19 cellular contexts compared by ENCODE assay signal in genomic region chr2:51638811-51639210, GRCh38.
DNase-seq lines count a peak whose midpoint lies in the region; ATAC-seq, FAIRE-seq and TF ChIP-seq lines count a peak whose summit lies in the region.
"Had no signal": no experiment of that assay in that cellular context is flagged by ENCODE, and none has a peak within 500 bp of the region (broad histone marks: within the 10 kb centered on the region; RNA-seq: fewer than 3 reads in every experiment).

No MANE protein-coding gene starts in this region.

- ATAC-seq in IMR-90 (ENCODE audit: low read depth), result no peak
- ATAC-seq in HG02870 (IDR thresholded peaks at IDR 0.05; ENCODE audit: unreplicated experiment), result no peak
- ATAC-seq: GM12878 had no signal

- H3K18ac ChIP-seq in IMR-90 (ENCODE audit: low read depth, low read length) (no peak overlapping the region), H1 (ENCODE audit: extremely low read depth, low read length) (no peak overlapping the region)

- TF ChIP-seq EP300 in H1 (IDR thresholded peaks at IDR 0.05; ENCODE audit: borderline replicate concordance in 1 of 2, low read depth in 2 of 2, low read length in 2 of 2), result no peak

- no peak overlapping the region for H2AK9ac ChIP-seq in IMR-90 (replicated peaks; ENCODE audit: low read depth, low read length, poor library complexity)

- H3K23ac ChIP-seq in IMR-90 (ENCODE audit: low read depth, low read length) (no peak overlapping the region), H1 (ENCODE audit: insufficient read length) (no peak overlapping the region)

- DNase-seq in NCI-H2081 (lab: John Stamatoyannopoulos, UW), result peak; percentile 30 to 41
- DNase-seq in NCI-H2081 treated with DMSO at 0.1 percent for 48 hours (lab: John Stamatoyannopoulos, UW), result no peak
- peak; percentile 19 for DNase-seq in IMR-90
- DNase-seq in H1 (ENCODE audit: low read depth in 1 of 2, low spot score in 2 of 2), result no peak
- DNase-seq in activated effector memory CD4-positive, alpha-beta T cell treated with anti-CD3 and anti-CD28 coated beads, Interleukin-2, amount 50 U/mL, for 16 hours, result no peak
- no peak for DNase-seq in GM12892 (ENCODE audit: insufficient read length)
- DNase-seq: 8988T; CD4-positive, CD25-positive, alpha-beta regulatory T cell; DMS153; KBM-7; NCI-H187 treated with DMSO at 0.1 percent for 48 hours; NCI-H526; Peyer's patch had no signal

- H3K27ac ChIP-seq in IMR-90 (ENCODE audit: insufficient read depth, low read length) (no peak overlapping the region), H1 (ENCODE audit: low read depth, low read length) (no peak overlapping the region)
- H3K27ac ChIP-seq: Peyer's patch, SJSA1 had no signal

- CTCF ChIA-PET in IMR-90 (lab: Yijun Ruan, JAX), result no interaction called here
- CTCF ChIA-PET in H1 (lab: Charles Lee; ENCODE audit: partially characterized antibody), result interaction anchor here (1.0 kb wide), 1 partner anchor 156 kb away, joined by 3 read pairs; no protein-coding TSS in a partner anchor

- no peak overlapping the region for H2BK12ac ChIP-seq in H1 (ENCODE audit: low read depth, low read length)

- no TSS peak for BruUV-seq in IMR-90 (replicated peaks; lab: Mats Ljungman, UMichigan)

- H3K27ac Mint-ChIP-seq in nephron, result peak overlapping the region in 2 of 3 experiments; percentile 4 to 15
- H3K27ac Mint-ChIP-seq: B cell; CD4-positive, CD25-positive, alpha-beta regulatory T cell had no signal

- H3K23me2 ChIP-seq in H1 (ENCODE audit: low read depth, low read length), result no peaks in the 10 kb centered on the region

- TF ChIP-seq CTCF in IMR-90 (conservative IDR thresholded peaks at IDR 0.05; ENCODE audit: low read depth, low read length), result no peak
- no peak for TF ChIP-seq CTCF in H1 (IDR thresholded peaks at IDR 0.05; ENCODE audit: control extremely low read depth in 1 of 3, insufficient read depth in 1 of 3, low read depth in 1 of 3, low read length in 3 of 3)
- no peak for TF ChIP-seq CTCF in nephron (IDR thresholded peaks at IDR 0.05; ENCODE audit: unreplicated experiment in 3 of 3)

- H3K27me3 Mint-ChIP-seq in nephron (ENCODE audit: low read depth), result no peaks in the 10 kb centered on the region
- H3K27me3 Mint-ChIP-seq: B cell had no signal

- TF ChIP-seq POLR2A in IMR-90 (IDR thresholded peaks at IDR 0.05; ENCODE audit: low read depth, low read length) (no peak), H1 (IDR thresholded peaks at IDR 0.05; ENCODE audit: control extremely low read depth in 1 of 2, low read depth in 2 of 2, low read length in 2 of 2) (no peak), GM12892 (IDR thresholded peaks at IDR 0.05; ENCODE audit: low read depth, low read length) (no peak)

- no peak overlapping the region for H2BK5ac ChIP-seq in IMR-90 (ENCODE audit: low read depth, low read length, poor library complexity, severe bottlenecking)
- no peak overlapping the region for H2BK5ac ChIP-seq in H1 (ENCODE audit: low read depth, low read length)

- H3K4ac ChIP-seq in IMR-90 (ENCODE audit: low read depth, low read length), result no peak overlapping the region
- H3K4ac ChIP-seq in H1 (replicated peaks; ENCODE audit: insufficient read length, low read depth, low read length), result no peak overlapping the region

- no peaks in the 10 kb centered on the region for H3K79me2 ChIP-seq in H1 (ENCODE audit: control insufficient read depth in 1 of 2, insufficient read depth in 2 of 2, low read length in 2 of 2)

- no CpG with 5 or more reads among the region's 4 CpGs for WGBS in IMR-90 (ENCODE audit: extremely low coverage in 2 of 2, insufficient read length in 1 of 2), 2 experiments
- 97% methylated on average over 4 of the region's 4 CpGs; no CpG with 5 or more reads in 1 of the 2 experiments for WGBS in H1 (ENCODE audit: extremely low coverage in 1 of 2, insufficient coverage in 1 of 2, insufficient read length in 1 of 2, insufficient replicate concordance in 2 of 2, low coverage in 1 of 2, low lambda C conversion rate in 2 of 2, missing lambda C conversion rate in 1 of 2), 2 experiments

- H3K4me3 ChIP-seq in IMR-90 (ENCODE audit: insufficient read depth, low read depth, low read length) (no peak overlapping the region), H1 (ENCODE audit: extremely low read depth in 1 of 4, insufficient read depth in 2 of 4, low read depth in 3 of 4, low read length in 4 of 4) (no peak overlapping the region)
- H3K4me3 ChIP-seq: GM12878, Peyer's patch, SJSA1 had no signal

- FAIRE-seq in H1 (lab: Jason Lieb, UNC) (no peak), GM12892 (lab: Jason Lieb, UNC) (no peak)
- FAIRE-seq: GM12878, GM19239 had no signal

- H2AK5ac ChIP-seq in IMR-90 (ENCODE audit: low read depth, low read length), result no peak overlapping the region
- H2AK5ac ChIP-seq in H1 (ENCODE audit: low read depth, low read length), result no peak overlapping the region

- H2BK15ac ChIP-seq in IMR-90 (ENCODE audit: low read depth, low read length) (no peak overlapping the region), H1 (ENCODE audit: low read length) (no peak overlapping the region)

- no peak for TF ChIP-seq RAD21 in IMR-90 (IDR thresholded peaks at IDR 0.05; ENCODE audit: low read length)
- no peak for TF ChIP-seq RAD21 in H1 (IDR thresholded peaks at IDR 0.05 in 1 of 2, conservative IDR thresholded peaks at IDR 0.05 in 1 of 2; ENCODE audit: low read depth in 2 of 2, low read length in 2 of 2)

- no peaks in the 10 kb centered on the region for H3K79me1 ChIP-seq in IMR-90 (ENCODE audit: low read depth in 1 of 2, low read length in 2 of 2)
- no peaks in the 10 kb centered on the region for H3K79me1 ChIP-seq in H1 (ENCODE audit: low read depth, low read length)

- peaks cover 13% of the 10 kb centered on the region for H3K9me3 Mint-ChIP-seq in nephron

- intact Hi-C loops in IMR-90 (cut with micrococcal nuclease), result no loop called here

- H2BK20ac ChIP-seq in IMR-90 (ENCODE audit: low read depth, low read length), result no peak overlapping the region
- no peak overlapping the region for H2BK20ac ChIP-seq in H1 (ENCODE audit: low read length)

- H4K20me1 ChIP-seq in IMR-90 (ENCODE audit: insufficient read depth, low read length) (no peaks in the 10 kb centered on the region), H1 (replicated peaks in 1 of 2; ENCODE audit: control insufficient read depth in 1 of 2, insufficient read depth in 2 of 2, low read length in 2 of 2) (no peaks in the 10 kb centered on the region)

- H3K9me3 ChIP-seq in IMR-90 (ENCODE audit: control insufficient read depth, insufficient read depth, low read length), result no peaks in the 10 kb centered on the region
- H3K9me3 ChIP-seq in H1 (ENCODE audit: insufficient read depth in 2 of 2, low read depth in 1 of 2, low read length in 1 of 2), result peaks cover 0 to 4% of the 10 kb centered on the region in 2 experiments; a peak in 1 of 4 replicates

- POLR2A ChIA-PET in IMR-90 (lab: Charles Lee; ENCODE audit: unreplicated experiment) (no interaction called here), H1 (lab: Charles Lee; ENCODE audit: partially characterized antibody) (no interaction called here)

- H3K4me3 Mint-ChIP-seq in nephron, result no peak overlapping the region
- H3K4me3 Mint-ChIP-seq: B cell; CD4-positive, CD25-positive, alpha-beta regulatory T cell had no signal

- H3K27me3 ChIP-seq in IMR-90 (ENCODE audit: control insufficient read depth, insufficient read depth, low read length) (no peaks in the 10 kb centered on the region), H1 (replicated peaks in 1 of 4; ENCODE audit: control insufficient read depth in 3 of 4, extremely low read depth in 1 of 4, insufficient read depth in 3 of 4, low read length in 3 of 4) (no peaks in the 10 kb centered on the region)
- H3K27me3 ChIP-seq: Peyer's patch, SJSA1 had no signal

- dilution Hi-C loops in IMR-90 (cut with HindIII; ENCODE audit: low sequenced_read_pairs, unreplicated experiment), result no loop called here

- H3K4me1 Mint-ChIP-seq in nephron, result peaks cover 15% of the 10 kb centered on the region
- H3K4me1 Mint-ChIP-seq: B cell; CD4-positive, CD25-positive, alpha-beta regulatory T cell had no signal

- H4K5ac ChIP-seq in IMR-90 (ENCODE audit: low read depth, low read length) (no peak overlapping the region), H1 (ENCODE audit: insufficient read length, low read depth, low read length) (no peak overlapping the region)

- H3K36me3 Mint-ChIP-seq in nephron (ENCODE audit: low read depth), result no peaks in the 10 kb centered on the region
- H3K36me3 Mint-ChIP-seq: CD4-positive, CD25-positive, alpha-beta regulatory T cell had no signal

- H4K8ac ChIP-seq in IMR-90 (ENCODE audit: low read depth in 2 of 2, low read length in 2 of 2) (no peak overlapping the region), H1 (ENCODE audit: extremely low read depth, insufficient read depth, low read length) (no peak overlapping the region)

- in situ Hi-C loops in IMR-90 (cut with MboI; ENCODE audit: low sequenced_read_pairs), result no loop called here

- no peak overlapping the region for H3K4me2 ChIP-seq in IMR-90 (ENCODE audit: low read depth, low read length)
- H3K4me2 ChIP-seq in H1 (ENCODE audit: insufficient read depth in 1 of 2, low read depth in 2 of 2, low read length in 2 of 2), result no peak overlapping the region

- H3K56ac ChIP-seq in IMR-90 (ENCODE audit: extremely low read depth, insufficient read depth, low read length), result no peak overlapping the region
- no peak overlapping the region for H3K56ac ChIP-seq in H1 (replicated peaks; ENCODE audit: insufficient read length, low read depth, low read length)

- no peak overlapping the region for H3K9ac ChIP-seq in IMR-90 (ENCODE audit: low read depth, low read length)
- no peak overlapping the region for H3K9ac ChIP-seq in H1 (replicated peaks in 1 of 4; ENCODE audit: extremely low read depth in 1 of 4, low read depth in 3 of 4, low read length in 3 of 4)

- H3K14ac ChIP-seq in IMR-90 (replicated peaks; ENCODE audit: low read depth, low read length) (no peak overlapping the region), H1 (ENCODE audit: insufficient read length) (no peak overlapping the region)

- H4K91ac ChIP-seq in IMR-90 (ENCODE audit: insufficient read depth, low read depth, low read length) (no peak overlapping the region), H1 (replicated peaks; ENCODE audit: insufficient read length, low read length) (no peak overlapping the region)

- H2AFZ ChIP-seq in IMR-90 (replicated peaks; ENCODE audit: low read length, poor library complexity), result no peak overlapping the region
- peak overlapping the region; percentile 23; the same call in 1 of the 2 replicates for H2AFZ ChIP-seq in H1 (ENCODE audit: low read length)

- H3K4me1 ChIP-seq in IMR-90 (ENCODE audit: control insufficient read depth, insufficient read depth, low read length) (no peaks in the 10 kb centered on the region), H1 (replicated peaks in 1 of 4; ENCODE audit: control insufficient read depth in 3 of 4, insufficient read depth in 4 of 4, low read length in 3 of 4) (no peaks in the 10 kb centered on the region)
- H3K4me1 ChIP-seq: Peyer's patch, SJSA1 had no signal

- H3K36me3 ChIP-seq in IMR-90 (ENCODE audit: control insufficient read depth, insufficient read depth, low read length), result no peaks in the 10 kb centered on the region
- no peaks in the 10 kb centered on the region for H3K36me3 ChIP-seq in H1 (ENCODE audit: control insufficient read depth in 2 of 4, insufficient read depth in 4 of 4, low read length in 3 of 4)
- H3K36me3 ChIP-seq: Peyer's patch, SJSA1 had no signal

- H2BK120ac ChIP-seq in IMR-90 (ENCODE audit: low read depth, low read length), result no peak overlapping the region
- no peak overlapping the region for H2BK120ac ChIP-seq in H1 (replicated peaks; ENCODE audit: low read depth, low read length)

- H3K9me1 ChIP-seq in IMR-90 (ENCODE audit: insufficient read depth, low read length), result no peaks in the 10 kb centered on the region

Comparison
In these comparisons a context has a peak if more than half of its experiments do, and no peak if none do; other contexts are left out.
1. DNase-seq: peak in NCI-H2081 (2 of 2) and IMR-90 (single experiment); none in NCI-H2081 treated with DMSO at 0.1 percent for 48 hours (single experiment), H1 (0 of 2), activated effector memory CD4-positive, alpha-beta T cell treated with anti-CD3 and anti-CD28 coated beads, Interleukin-2, amount 50 U/mL, for 16 hours (single experiment) and GM12892 (single experiment).